In genomic region chr12:127355061-127355820, GRCh38 we compare ENCODE assay signal across 11 cellular contexts.
DNase-seq lines count a peak whose midpoint lies in the region; TF ChIP-seq lines count a peak whose summit lies in the region.
"Had no signal": no experiment of that assay in that cellular context is flagged by ENCODE, and none has a peak within 500 bp of the region (broad histone marks: within the 10 kb centered on the region; RNA-seq: fewer than 3 reads in every experiment).

No MANE protein-coding gene starts in this region.

- H3K36me3 ChIP-seq in WERI-Rb-1: no peaks in the 10 kb centered on the region
- no peaks in the 10 kb centered on the region for H3K36me3 ChIP-seq in iPS DF 6.9 (ENCODE audit: control insufficient read depth, insufficient read depth, low read length)

- no peak overlapping the region for H3K27ac Mint-ChIP-seq in activated CD4-positive, alpha-beta T cell treated with anti-CD3 and anti-CD28 coated beads, Interleukin-2, amount 10 ng/mL, durations not matched to agents 7 days and 5 days
- H3K27ac Mint-ChIP-seq: IgD-negative memory B cell, nephron had no signal

- no peak overlapping the region for H3K27ac ChIP-seq in WERI-Rb-1
- no peak overlapping the region for H3K27ac ChIP-seq in iPS DF 6.9 (ENCODE audit: low read length)
- H3K27ac ChIP-seq: SK-N-MC had no signal

- in situ Hi-C loops in GM13977 (cut with MboI; ENCODE audit: low pct_unique_long_range_greater_than_20kb, low sequenced_read_pairs, unreplicated experiment): no loop called here

- POLR2A ChIA-PET in activated CD4-positive, alpha-beta T cell treated with anti-CD3 and anti-CD28 coated beads, Interleukin-2, amount 10 ng/mL, durations not matched to agents 7 days and 5 days (lab: Charles Lee): no interaction called here

- CTCF ChIA-PET in activated CD4-positive, alpha-beta T cell treated with anti-CD3 and anti-CD28 coated beads, Interleukin-2, amount 10 ng/mL, durations not matched to agents 7 days and 5 days (lab: Charles Lee): no interaction called here

- H3K9me3 ChIP-seq in WERI-Rb-1 (ENCODE audit: severe bottlenecking) (no peaks in the 10 kb centered on the region), iPS DF 6.9 (ENCODE audit: control insufficient read depth, insufficient read depth, low read length) (peaks cover 1% of the 10 kb centered on the region)

- DNase-seq in AG20443 (ENCODE audit: low spot score): peak; percentile 61
- DNase-seq in HCEC 1CT: peak; percentile 40
- DNase-seq in WERI-Rb-1: peak; percentile 29
- DNase-seq in iPS DF 6.9 (ENCODE audit: low read depth, low spot score): peak; percentile 4
- no peak for DNase-seq in GM13977 (ENCODE audit: low spot score)
- no peak for DNase-seq in NCI-H446 treated with DMSO at 0.1 percent for 48 hours (lab: John Stamatoyannopoulos, UW)
- DNase-seq in activated CD4-positive, alpha-beta T cell treated with anti-CD3 and anti-CD28 coated beads, Interleukin-2, amount 10 ng/mL, durations not matched to agents 7 days and 5 days: no peak
- no peak for DNase-seq in SKM-1 (lab: John Stamatoyannopoulos, UW; ENCODE audit: unreplicated experiment)

- H3K4me1 ChIP-seq in iPS DF 6.9 (ENCODE audit: control insufficient read depth, insufficient read depth, low read length): no peaks in the 10 kb centered on the region

- no peaks in the 10 kb centered on the region for H3K27me3 Mint-ChIP-seq in activated CD4-positive, alpha-beta T cell treated with anti-CD3 and anti-CD28 coated beads, Interleukin-2, amount 10 ng/mL, durations not matched to agents 7 days and 5 days
- H3K27me3 Mint-ChIP-seq: IgD-negative memory B cell had no signal

- H3K4me1 Mint-ChIP-seq in activated CD4-positive, alpha-beta T cell treated with anti-CD3 and anti-CD28 coated beads, Interleukin-2, amount 10 ng/mL, durations not matched to agents 7 days and 5 days: no peaks in the 10 kb centered on the region
- H3K4me1 Mint-ChIP-seq: IgD-negative memory B cell, nephron had no signal

- no peaks in the 10 kb centered on the region for H3K36me3 Mint-ChIP-seq in activated CD4-positive, alpha-beta T cell treated with anti-CD3 and anti-CD28 coated beads, Interleukin-2, amount 10 ng/mL, durations not matched to agents 7 days and 5 days (ENCODE audit: low read depth)
- H3K36me3 Mint-ChIP-seq: IgD-negative memory B cell had no signal

- H3K9me3 Mint-ChIP-seq in activated CD4-positive, alpha-beta T cell treated with anti-CD3 and anti-CD28 coated beads, Interleukin-2, amount 10 ng/mL, durations not matched to agents 7 days and 5 days: peaks cover 2% of the 10 kb centered on the region

- TF ChIP-seq CTCF in WERI-Rb-1 (IDR thresholded peaks at IDR 0.05; ENCODE audit: low read depth, low read length): peak; percentile 81
- no peak for TF ChIP-seq CTCF in GM13977 (IDR thresholded peaks at IDR 0.05; ENCODE audit: extremely low read depth, insufficient read depth, missing control alignments)

- H3K27me3 ChIP-seq in WERI-Rb-1 (ENCODE audit: insufficient read depth, low read depth, severe bottlenecking): no peaks in the 10 kb centered on the region
- no peaks in the 10 kb centered on the region for H3K27me3 ChIP-seq in iPS DF 6.9 (ENCODE audit: control insufficient read depth, insufficient read depth, low read length)

- WGBS in iPS DF 6.9 (ENCODE audit: insufficient coverage, insufficient read length): no CpG with 5 or more reads among the region's 10 CpGs

- H3K4me3 Mint-ChIP-seq in activated CD4-positive, alpha-beta T cell treated with anti-CD3 and anti-CD28 coated beads, Interleukin-2, amount 10 ng/mL, durations not matched to agents 7 days and 5 days: no peak overlapping the region
- H3K4me3 Mint-ChIP-seq: IgD-negative memory B cell, nephron had no signal

- H3K4me3 ChIP-seq in WERI-Rb-1 (ENCODE audit: low read depth, low read length) (no peak overlapping the region), iPS DF 6.9 (ENCODE audit: low read length) (no peak overlapping the region)
- H3K4me3 ChIP-seq: SK-N-MC had no signal

Comparison
In these comparisons a context has a peak if more than half of its experiments do, and no peak if none do; other contexts are left out.
1. DNase-seq: peak in AG20443 (single experiment), HCEC 1CT (single experiment), WERI-Rb-1 (single experiment) and iPS DF 6.9 (single experiment); none in GM13977 (single experiment), NCI-H446 treated with DMSO at 0.1 percent for 48 hours (single experiment), activated CD4-positive, alpha-beta T cell treated with anti-CD3 and anti-CD28 coated beads, Interleukin-2, amount 10 ng/mL, durations not matched to agents 7 days and 5 days (single experiment) and SKM-1 (single experiment).